ENCODE assay signal across 8 cellular contexts in genomic region chr14:95533822-95534221, GRCh38. TPM values are rescaled to one million over a fixed set of nuclear protein-coding genes. Genes with fewer than 3 reads are reported as not detected.
A peak's percentile ranks its signal among the peaks of the same experiment; 100 is the strongest.
DNase-seq lines count a peak whose midpoint lies in the region; ATAC-seq and TF ChIP-seq lines count a peak whose summit lies in the region.

No MANE protein-coding gene starts in this region.

- WGBS in testis, 2 donors, result 0 to 2% methylated on average over 14 to 18 of the region's 18 CpGs

- H3K27me3 ChIP-seq in iPS-18a (ENCODE audit: control insufficient read depth, insufficient read depth, low read length) (no peaks in the 10 kb centered on the region), testis (no peaks in the 10 kb centered on the region)

- H3K4me3 ChIP-seq in iPS-18a (ENCODE audit: low read length) (peak overlapping the region; percentile 96), testis (peak overlapping the region; percentile 75 to 87)

- H3K27me3 Mint-ChIP-seq in T-helper 1 cell treated with Interleukin-12 subunit alpha and Interleukin-12 subunit beta and Interleukin-4 antibody, amounts not matched to agents 30 μg/mL and 1 μg/mL, for 36 hours (ENCODE audit: low read depth), result no peaks in the 10 kb centered on the region
- no peaks in the 10 kb centered on the region for H3K27me3 Mint-ChIP-seq in activated T-cell treated with anti-CD3 and anti-CD28 coated beads, Interleukin-2, amount 50 U/mL, for 4 hours (ENCODE audit: low read depth)

- H3K9ac ChIP-seq in iPS-18a (ENCODE audit: low read length), result peak overlapping the region; percentile 93

- no peak for ATAC-seq in activated T-cell treated with anti-CD3 and anti-CD28 coated beads, Interleukin-2, amount 50 U/mL, for 4 hours
- ATAC-seq in GM18505 (IDR thresholded peaks at IDR 0.05; ENCODE audit: unreplicated experiment), result no peak

- H3K36me3 ChIP-seq in iPS-18a (ENCODE audit: control insufficient read depth, low read depth, low read length), result peaks cover 10% of the 10 kb centered on the region
- no peaks in the 10 kb centered on the region for H3K36me3 ChIP-seq in testis (ENCODE audit: low read depth, missing control alignments)

- H3K4me3 Mint-ChIP-seq in T-helper 1 cell treated with Interleukin-12 subunit alpha and Interleukin-12 subunit beta and Interleukin-4 antibody, amounts not matched to agents 30 μg/mL and 1 μg/mL, for 36 hours, result peak overlapping the region; percentile 97
- H3K4me3 Mint-ChIP-seq in activated T-cell treated with anti-CD3 and anti-CD28 coated beads, Interleukin-2, amount 50 U/mL, for 4 hours, result peak overlapping the region; percentile 97

- intact Hi-C loops in testis (cut with DNase I; ENCODE audit: low total_unique reads), result no loop called here

- H3K9me3 Mint-ChIP-seq in T-helper 1 cell treated with Interleukin-12 subunit alpha and Interleukin-12 subunit beta and Interleukin-4 antibody, amounts not matched to agents 30 μg/mL and 1 μg/mL, for 36 hours, result no peaks in the 10 kb centered on the region
- H3K9me3 Mint-ChIP-seq in activated T-cell treated with anti-CD3 and anti-CD28 coated beads, Interleukin-2, amount 50 U/mL, for 4 hours, result no peaks in the 10 kb centered on the region

- H3K4me1 ChIP-seq in iPS-18a (ENCODE audit: control insufficient read depth, low read depth, low read length) (peaks cover 21% of the 10 kb centered on the region), testis (peaks cover 57% of the 10 kb centered on the region)

- TF ChIP-seq CTCF in testis (IDR thresholded peaks at IDR 0.05), result no peak

- DNase-seq in T-helper 1 cell, result no peak
- no peak for DNase-seq in activated T-cell treated with anti-CD3 and anti-CD28 coated beads, Interleukin-2, amount 50 U/mL, for 4 hours
- peak; percentile 36 for DNase-seq in testis
- no peak for DNase-seq in GF-D8 (lab: John Stamatoyannopoulos, UW)
- no peak for DNase-seq in cortex of kidney (lab: John Stamatoyannopoulos, UW)

- H3K36me3 Mint-ChIP-seq in T-helper 1 cell treated with Interleukin-12 subunit alpha and Interleukin-12 subunit beta and Interleukin-4 antibody, amounts not matched to agents 30 μg/mL and 1 μg/mL, for 36 hours (ENCODE audit: low read depth), result peaks cover 18% of the 10 kb centered on the region
- H3K36me3 Mint-ChIP-seq in activated T-cell treated with anti-CD3 and anti-CD28 coated beads, Interleukin-2, amount 50 U/mL, for 4 hours (ENCODE audit: insufficient read depth), result peaks cover 29% of the 10 kb centered on the region

- peaks cover 62% of the 10 kb centered on the region for H3K4me1 Mint-ChIP-seq in T-helper 1 cell treated with Interleukin-12 subunit alpha and Interleukin-12 subunit beta and Interleukin-4 antibody, amounts not matched to agents 30 μg/mL and 1 μg/mL, for 36 hours (ENCODE audit: low read depth)
- peaks cover 59% of the 10 kb centered on the region for H3K4me1 Mint-ChIP-seq in activated T-cell treated with anti-CD3 and anti-CD28 coated beads, Interleukin-2, amount 50 U/mL, for 4 hours (ENCODE audit: low read depth)

- H3K27ac ChIP-seq in iPS-18a (ENCODE audit: low read length) (peak overlapping the region; percentile 65), testis (peak overlapping the region; percentile 78 to 86)

- H3K9me3 ChIP-seq in iPS-18a (ENCODE audit: control insufficient read depth, low read depth, low read length) (no peaks in the 10 kb centered on the region), testis (no peaks in the 10 kb centered on the region)

- H3K27ac Mint-ChIP-seq in T-helper 1 cell treated with Interleukin-12 subunit alpha and Interleukin-12 subunit beta and Interleukin-4 antibody, amounts not matched to agents 30 μg/mL and 1 μg/mL, for 36 hours, result peak overlapping the region; percentile 89

- TF ChIP-seq POLR2A in testis (IDR thresholded peaks at IDR 0.05) (no peak), GM18505 (IDR thresholded peaks at IDR 0.05; ENCODE audit: borderline replicate concordance, extremely low read depth, insufficient read depth, insufficient read length) (no peak)

RNA-seq across cellular contexts. Expression of gene GLRX5, which starts 1.0 kb away (rescaled TPM):
- total RNA-seq in activated T-cell treated with anti-CD3 and anti-CD28 coated beads, Interleukin-2, amount 50 U/mL, for 4 hours, result 10 to 100 TPM; 37.3 to 45.1 (median 40.7) TPM
- 10 to 100 TPM; 83.9 to 95.0 TPM for total RNA-seq in testis
- polyA plus RNA-seq in testis (ENCODE audit: insufficient read depth, low read depth, low replicate concordance), result 101 TPM

RNA-seq across cellular contexts. Expression of gene SYNE3, which starts 17.4 kb away (rescaled TPM):
- total RNA-seq in activated T-cell treated with anti-CD3 and anti-CD28 coated beads, Interleukin-2, amount 50 U/mL, for 4 hours, result 10 to 100 TPM; 11.5 to 15.0 (median 12.9) TPM
- total RNA-seq in testis, result 10 to 100 TPM; 37.6 to 38.9 TPM
- polyA plus RNA-seq in testis (ENCODE audit: insufficient read depth, low read depth, low replicate concordance), result 8.3 TPM
